ENCODE assay signal across 1 cellular context in genomic region chr7:130995252-130996081, GRCh38.
TF ChIP-seq lines count a peak whose summit lies in the region.

No MANE protein-coding gene starts in this region.

TF ChIP-seq in HEK293, 187 proteins besides CTCF, POLR2A, EP300 and RAD21 (continued from another document):
- TF ChIP-seq PATZ1 (tag by site-specific recombination; IDR thresholded peaks at IDR 0.05) (no peak), ZNF10 (tag by site-specific recombination; IDR thresholded peaks at IDR 0.05) (no peak), ELK4 (IDR thresholded peaks at IDR 0.05; ENCODE audit: borderline replicate concordance, low read depth, low read length) (no peak), FEZF1 (tag by site-specific recombination; IDR thresholded peaks at IDR 0.05) (peak; percentile 64), ZNF292 (tag by site-specific recombination; IDR thresholded peaks at IDR 0.05; ENCODE audit: borderline replicate concordance, low read depth) (no peak), PRDM10 (tag by site-specific recombination; IDR thresholded peaks at IDR 0.05) (peak; percentile 45), ZNF433 (tag by site-specific recombination; IDR thresholded peaks at IDR 0.05; ENCODE audit: low read depth) (no peak), ZBTB48 (tag by site-specific recombination; IDR thresholded peaks at IDR 0.05) (no peak)
